ENCODE assay signal across 8 cellular contexts in genomic region chr3:19931180-19931692, GRCh38. TPM values are rescaled to one million over a fixed set of nuclear protein-coding genes. Genes with fewer than 3 reads are reported as not detected.
A peak's percentile ranks its signal among the peaks of the same experiment; 100 is the strongest.
DNase-seq lines count a peak whose midpoint lies in the region; ATAC-seq and TF ChIP-seq lines count a peak whose summit lies in the region.

No MANE protein-coding gene starts in this region.

- H3K36me3 ChIP-seq in upper lobe of right lung (no peaks in the 10 kb centered on the region), A673 (ENCODE audit: insufficient read depth, low read length, poor library complexity, severe bottlenecking) (no peaks in the 10 kb centered on the region)

- ATAC-seq in GM19372 (IDR thresholded peaks at IDR 0.05; ENCODE audit: low read depth, unreplicated experiment) (peak; percentile 66), HG03196 (IDR thresholded peaks at IDR 0.05; ENCODE audit: unreplicated experiment) (peak; percentile 71), upper lobe of right lung (peak; percentile 90)

- H3K36me3 Mint-ChIP-seq in CD14-positive monocyte, result peaks cover 0 to 5% of the 10 kb centered on the region in 2 donors

- no peaks in the 10 kb centered on the region for H3K9me3 ChIP-seq in upper lobe of right lung
- no peaks in the 10 kb centered on the region for H3K9me3 ChIP-seq in A673 (ENCODE audit: low read depth, low read length, poor library complexity, severe bottlenecking)

- peaks cover 0 to 5% (median 0%) of the 10 kb centered on the region in 7 donors for H3K9me3 Mint-ChIP-seq in CD14-positive monocyte

- intact Hi-C loops in CD14-positive monocyte (cut with micrococcal nuclease) (no loop called here), upper lobe of right lung (cut with DNase I) (no loop called here), A673 (cut with micrococcal nuclease; ENCODE audit: unreplicated experiment) (no loop called here)

- H3K27ac ChIP-seq in upper lobe of right lung, result no peak overlapping the region
- H3K27ac ChIP-seq in A673 (ENCODE audit: low read depth, low read length, poor library complexity, severe bottlenecking), result no peak overlapping the region
- H3K27ac ChIP-seq in RWPE1, result no peak overlapping the region

- POLR2A ChIA-PET in A673 (lab: Charles Lee; ENCODE audit: low non-redundant PET) (no interaction called here), RWPE1 (lab: Yijun Ruan, JAX; ENCODE audit: low non-redundant PET) (no interaction called here)

- DNase-seq in CD14-positive monocyte (ENCODE audit: low spot score) (peak; percentile 49), upper lobe of right lung (no peak), A673 (ENCODE audit: low spot score) (no peak), RWPE1 (ENCODE audit: low spot score) (no peak), SW480 (ENCODE audit: low spot score) (no peak)
- DNase-seq in activated T-cell treated with anti-CD3 and anti-CD28 coated beads, Interleukin-2, amount 50 U/mL, for 48 hours, result peak; percentile 54 to 70

- H3K4me3 Mint-ChIP-seq in CD14-positive monocyte, result peak overlapping the region; percentile 5 to 85

- peaks cover 16 to 40% (median 19%) of the 10 kb centered on the region in 3 donors for H3K27me3 Mint-ChIP-seq in CD14-positive monocyte (ENCODE audit: low read depth in 3 of 3)

- H3K4me3 ChIP-seq in upper lobe of right lung (no peak overlapping the region), A673 (ENCODE audit: low read depth, low read length, poor library complexity, severe bottlenecking) (no peak overlapping the region)

- TF ChIP-seq CTCF in CD14-positive monocyte (IDR thresholded peaks at IDR 0.05) (no peak), upper lobe of right lung (IDR thresholded peaks at IDR 0.05) (no peak), A673 (conservative IDR thresholded peaks at IDR 0.05; ENCODE audit: low read depth, low read length) (no peak), RWPE1 (conservative IDR thresholded peaks at IDR 0.05; ENCODE audit: low read depth) (no peak)

- H3K4me1 Mint-ChIP-seq in CD14-positive monocyte, result peaks cover 32% of the 10 kb centered on the region

- CTCF ChIA-PET in A673 (lab: Charles Lee) (no interaction called here), RWPE1 (lab: Yijun Ruan, JAX) (no interaction called here)

- BruUV-seq in A673 (replicated peaks; lab: Mats Ljungman, UMichigan), result no TSS peak

- peaks cover 4% of the 10 kb centered on the region for H3K27me3 ChIP-seq in upper lobe of right lung
- H3K27me3 ChIP-seq in A673 (replicated peaks; ENCODE audit: insufficient read depth, low read depth, low read length, poor library complexity), result no peaks in the 10 kb centered on the region

- no peaks in the 10 kb centered on the region for H3K4me1 ChIP-seq in upper lobe of right lung
- no peaks in the 10 kb centered on the region for H3K4me1 ChIP-seq in A673 (ENCODE audit: insufficient read depth, low read length, poor library complexity, severe bottlenecking)

- peak overlapping the region; percentile 90 to 93 (median 93) for H3K27ac Mint-ChIP-seq in CD14-positive monocyte

RNA-seq across cellular contexts. Expression of gene EFHB, which starts 2.8 kb away (rescaled TPM):
- under 1 TPM; 0.16 to 0.80 TPM for polyA plus RNA-seq in CD14-positive monocyte
- total RNA-seq in upper lobe of right lung (0.90 TPM), A673 (2021) (0.68 TPM in 1 of 2 replicates, not detected in the other)

RNA-seq across cellular contexts. Expression of gene RAB5A, which starts 15.7 kb away (rescaled TPM):
- 10 to 100 TPM; 33.8 to 60.2 TPM for polyA plus RNA-seq in CD14-positive monocyte
- total RNA-seq in upper lobe of right lung (71.7 TPM), A673 (2021) (49.7 and 50.1 TPM in 2 replicates)

Comparison
In these comparisons a context has a peak if more than half of its experiments do, and no peak if none do; other contexts are left out.
1. DNase-seq: peak in CD14-positive monocyte (single experiment) and activated T-cell treated with anti-CD3 and anti-CD28 coated beads, Interleukin-2, amount 50 U/mL, for 48 hours (2 of 2); none in upper lobe of right lung (single experiment), A673 (single experiment), RWPE1 (single experiment) and SW480 (single experiment).
2. Peak in every context shown above with its lines, with median percentiles within 50 percentile points of each other: ATAC-seq.